ENCODE assay signal across 8 cellular contexts in the genomic region with DNA sequence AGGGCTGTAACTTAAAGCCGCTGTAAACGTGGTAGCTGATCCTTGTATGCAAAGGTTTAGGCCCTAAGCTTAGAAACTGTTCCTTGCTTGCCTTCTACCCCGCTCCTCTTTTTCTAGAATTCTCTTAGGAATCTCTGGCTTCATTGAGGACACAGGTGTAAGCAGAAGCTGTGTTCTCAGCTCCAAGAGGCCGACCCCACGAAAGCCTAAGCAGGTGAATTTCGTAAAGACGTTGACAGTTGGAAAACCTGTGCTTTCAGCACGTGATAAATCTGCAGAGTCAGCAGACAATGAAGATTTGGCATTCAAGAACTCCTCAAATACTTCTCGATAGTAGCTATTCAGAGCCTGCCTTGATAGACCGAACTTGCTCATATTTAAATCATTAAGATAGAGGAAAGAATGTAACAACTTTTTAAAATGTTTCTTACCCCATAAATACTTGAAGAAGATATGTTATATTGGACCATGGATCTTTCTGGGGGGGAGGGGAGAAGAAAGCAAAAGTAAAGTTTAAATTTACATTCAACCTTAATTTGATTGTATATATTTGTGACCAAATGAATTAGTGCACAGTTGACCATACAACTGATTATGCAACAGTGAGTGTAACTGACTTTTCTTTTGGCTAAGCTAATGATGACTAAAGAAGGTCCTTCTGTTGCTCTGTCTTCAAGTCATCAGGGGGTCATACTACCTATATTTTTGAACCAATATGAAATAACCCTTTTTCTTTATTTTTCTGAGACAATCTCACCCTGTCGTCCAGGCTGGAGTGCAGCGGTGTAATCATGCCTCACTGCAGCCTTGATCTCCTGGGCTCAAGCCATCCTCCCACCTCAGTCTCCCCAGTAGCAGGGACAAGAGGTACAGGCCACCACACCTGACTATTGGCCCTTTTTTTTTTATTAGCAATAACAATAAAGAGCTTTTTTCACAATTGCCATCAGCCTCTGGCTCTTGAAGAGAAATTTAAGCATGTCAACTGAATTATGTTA. TPM values are rescaled to one million over a fixed set of nuclear protein-coding genes. Genes with fewer than 3 reads are reported as not detected.
A peak's percentile ranks its signal among the peaks of the same experiment; 100 is the strongest.
DNase-seq lines count a peak whose midpoint lies in the region; ATAC-seq and TF ChIP-seq lines count a peak whose summit lies in the region.

No MANE protein-coding gene starts in this region.

- no peaks in the 10 kb centered on the region for H3K9me3 ChIP-seq in testis

- no peak for ATAC-seq in activated naive CD8-positive, alpha-beta T cell treated with anti-CD3 and anti-CD28 coated beads, Interleukin-2, amount 10 ng/mL, durations not matched to agents 7 days and 5 days (ENCODE audit: low read depth)

- no peaks in the 10 kb centered on the region for H3K36me3 ChIP-seq in kidney epithelial cell (ENCODE audit: control insufficient read depth, insufficient read depth, low read length)
- H3K36me3 ChIP-seq in testis (ENCODE audit: low read depth, missing control alignments), result no peaks in the 10 kb centered on the region

- peaks cover 7% of the 10 kb centered on the region for H3K36me3 Mint-ChIP-seq in activated naive CD8-positive, alpha-beta T cell treated with anti-CD3 and anti-CD28 coated beads, Interleukin-2, amount 10 ng/mL, durations not matched to agents 7 days and 5 days

- WGBS in testis, 2 donors, result 12 to 15% methylated on average over 11 to 12 of the region's 12 CpGs

- H3K9me3 Mint-ChIP-seq in activated naive CD8-positive, alpha-beta T cell treated with anti-CD3 and anti-CD28 coated beads, Interleukin-2, amount 10 ng/mL, durations not matched to agents 7 days and 5 days, result no peaks in the 10 kb centered on the region

- peak overlapping the region; percentile 92 for H3K27ac Mint-ChIP-seq in activated naive CD8-positive, alpha-beta T cell treated with anti-CD3 and anti-CD28 coated beads, Interleukin-2, amount 10 ng/mL, durations not matched to agents 7 days and 5 days

- H3K27me3 ChIP-seq in kidney epithelial cell (ENCODE audit: control insufficient read depth, insufficient read depth, low read length) (no peaks in the 10 kb centered on the region), testis (no peaks in the 10 kb centered on the region)

- DNase-seq in DMS53 treated with DMSO at 0.1 percent for 48 hours (lab: John Stamatoyannopoulos, UW; ENCODE audit: unreplicated experiment) (peak; percentile 68), HuH-7 (ENCODE audit: low spot score) (peak; percentile 41), kidney epithelial cell (ENCODE audit: low read depth) (no peak), testis (no peak), G401 (ENCODE audit: low spot score) (no peak), GDM1 (lab: John Stamatoyannopoulos, UW) (no peak)
- DNase-seq in activated naive CD8-positive, alpha-beta T cell treated with anti-CD3 and anti-CD28 coated beads, Interleukin-2, amount 10 ng/mL, durations not matched to agents 7 days and 5 days, result no peak
- DNase-seq in activated CD4-positive, CD25-positive, alpha-beta regulatory T cell (lab: John Stamatoyannopoulos, UW), result no peak

- H3K4me3 ChIP-seq in kidney epithelial cell (ENCODE audit: low read depth, low read length) (peak overlapping the region; percentile 97), testis (peak overlapping the region; percentile 71 to 100)

- TF ChIP-seq CTCF in kidney epithelial cell (IDR thresholded peaks at IDR 0.05; ENCODE audit: insufficient read depth, low read length, poor library complexity, severe bottlenecking), result no peak
- no peak for TF ChIP-seq CTCF in testis (IDR thresholded peaks at IDR 0.05)

- H3K4me1 ChIP-seq in testis, result peaks cover 28% of the 10 kb centered on the region

- in situ Hi-C loops in G401 (cut with HindIII; ENCODE audit: low sequenced_read_pairs), result no loop called here

- H3K4me1 Mint-ChIP-seq in activated naive CD8-positive, alpha-beta T cell treated with anti-CD3 and anti-CD28 coated beads, Interleukin-2, amount 10 ng/mL, durations not matched to agents 7 days and 5 days, result peaks cover 48% of the 10 kb centered on the region

- peak overlapping the region; percentile 94 for H3K4me3 Mint-ChIP-seq in activated naive CD8-positive, alpha-beta T cell treated with anti-CD3 and anti-CD28 coated beads, Interleukin-2, amount 10 ng/mL, durations not matched to agents 7 days and 5 days

- intact Hi-C loops in testis (cut with DNase I; ENCODE audit: low total_unique reads), result no loop called here

- H3K27ac ChIP-seq in testis, result peak overlapping the region; percentile 87 to 98

- no peaks in the 10 kb centered on the region for H3K27me3 Mint-ChIP-seq in activated naive CD8-positive, alpha-beta T cell treated with anti-CD3 and anti-CD28 coated beads, Interleukin-2, amount 10 ng/mL, durations not matched to agents 7 days and 5 days

- TF ChIP-seq POLR2A in testis (IDR thresholded peaks at IDR 0.05), result no peak

- POLR2A ChIA-PET in activated naive CD8-positive, alpha-beta T cell treated with anti-CD3 and anti-CD28 coated beads, Interleukin-2, amount 10 ng/mL, durations not matched to agents 7 days and 5 days (lab: Charles Lee), result interaction anchor here (0.7 to 2.6 kb wide), 18 partner anchors 9 to 259 kb away, joined by 3 to 17 read pairs (median 6); partner anchors contain the start of genes ANKRD16, FBH1, IL15RA and TASOR2

RNA-seq across cellular contexts. Expression of gene GDI2, which starts 1.2 kb away (rescaled TPM):
- total RNA-seq in activated naive CD8-positive, alpha-beta T cell treated with anti-CD3 and anti-CD28 coated beads, Interleukin-2, amount 10 ng/mL, durations not matched to agents 7 days and 5 days, result 100 to 1,000 TPM; 187 to 194 TPM
- total RNA-seq in kidney epithelial cell (328 and 358 TPM in 2 replicates), testis (100 to 1,000 TPM; 184 to 204 TPM)
- polyA plus RNA-seq in testis (ENCODE audit: insufficient read depth, low read depth, low replicate concordance), result 144 TPM
- 473 and 615 TPM in 2 replicates for total RNA-seq in G401 (2014; rRNA removed; shearing (Covaris generic))

Comparison
In these comparisons a context has a peak if more than half of its experiments do, and no peak if none do; other contexts are left out.
1. DNase-seq: peak in DMS53 treated with DMSO at 0.1 percent for 48 hours (single experiment) and HuH-7 (single experiment); none in activated naive CD8-positive, alpha-beta T cell treated with anti-CD3 and anti-CD28 coated beads, Interleukin-2, amount 10 ng/mL, durations not matched to agents 7 days and 5 days (single experiment), kidney epithelial cell (single experiment), testis (single experiment), G401 (single experiment), GDM1 (single experiment) and activated CD4-positive, CD25-positive, alpha-beta regulatory T cell (0 of 4).